In genomic region chr1:18091660-18092446, GRCh38 we compare ENCODE assay signal across 14 cellular contexts. TPM values are rescaled to one million over a fixed set of nuclear protein-coding genes. Genes with fewer than 3 reads are reported as not detected.
DNase-seq lines count a peak whose midpoint lies in the region; ATAC-seq, FAIRE-seq and TF ChIP-seq lines count a peak whose summit lies in the region.
"Had no signal": no experiment of that assay in that cellular context is flagged by ENCODE, and none has a peak within 500 bp of the region (broad histone marks: within the 10 kb centered on the region; RNA-seq: fewer than 3 reads in every experiment).

No MANE protein-coding gene starts in this region.

- intact Hi-C loops in CD14-positive monocyte (cut with micrococcal nuclease) = no loop called here

- peaks cover 18% of the 10 kb centered on the region for H3K36me3 Mint-ChIP-seq in GM23338 (ENCODE audit: low read depth)
- H3K36me3 Mint-ChIP-seq in CD14-positive monocyte = no peaks in the 10 kb centered on the region

- no peaks in the 10 kb centered on the region for H3K79me2 ChIP-seq in GM23338 (replicated peaks; ENCODE audit: insufficient read depth)

- peaks cover 26% of the 10 kb centered on the region for H3K9me3 Mint-ChIP-seq in GM23338
- H3K9me3 Mint-ChIP-seq in CD14-positive monocyte = peaks cover 0 to 6% (median 0%) of the 10 kb centered on the region in 7 donors

- peak overlapping the region; percentile 51; the same call in 1 of the 2 replicates for H3K4me2 ChIP-seq in GM23338
- H3K4me2 ChIP-seq: SK-N-SH had no signal

- H3K27me3 Mint-ChIP-seq in GM23338 (ENCODE audit: insufficient read depth, low read depth, poor library complexity) = peaks cover 12% of the 10 kb centered on the region
- peaks cover 6 to 26% (median 15%) of the 10 kb centered on the region in 3 donors for H3K27me3 Mint-ChIP-seq in CD14-positive monocyte (ENCODE audit: low read depth in 3 of 3)

- FAIRE-seq in GM12891 (lab: Jason Lieb, UNC) = no peak
- FAIRE-seq: GM18507 had no signal

- H3F3A ChIP-seq in GM23338 (replicated peaks; ENCODE audit: low read depth) = no peaks in the 10 kb centered on the region

- H3K4me1 Mint-ChIP-seq in GM23338 = peaks cover 34% of the 10 kb centered on the region
- H3K4me1 Mint-ChIP-seq in CD14-positive monocyte = no peaks in the 10 kb centered on the region

- no peaks in the 10 kb centered on the region for H3K27me3 ChIP-seq in GM23338 (ENCODE audit: insufficient read depth)

- 0 out of 2 replicates have a peak overlapping the region, but pooled peaks have one; percentile 23 for H2AFZ ChIP-seq in GM23338

- no peaks in the 10 kb centered on the region for H3K9me2 ChIP-seq in GM23338 (ENCODE audit: insufficient read depth)
- H3K9me2 ChIP-seq: SK-N-SH had no signal

- TF ChIP-seq POLR2A in GM12891 (IDR thresholded peaks at IDR 0.05; ENCODE audit: low read depth, low read length) = no peak

- peaks cover 34% of the 10 kb centered on the region for H3K4me1 ChIP-seq in GM23338 (ENCODE audit: insufficient read depth)

- H3K4me3 ChIP-seq in GM23338 (no peak overlapping the region), foreskin fibroblast (ENCODE audit: low read depth in 1 of 2, low read length in 2 of 2) (no peak overlapping the region)

- H3K36me3 ChIP-seq in GM23338 (ENCODE audit: insufficient read depth) = no peaks in the 10 kb centered on the region

- no peak overlapping the region for H3K27ac ChIP-seq in GM23338 (ENCODE audit: low read depth)

- H3K4me3 Mint-ChIP-seq in GM23338 (no peak overlapping the region; the same call in 2 of the 3 replicates), CD14-positive monocyte (no peak overlapping the region)

- TF ChIP-seq CTCF in GM23338 (conservative IDR thresholded peaks at IDR 0.05; ENCODE audit: low read depth in 2 of 2) = no peak
- TF ChIP-seq CTCF in foreskin fibroblast (IDR thresholded peaks at IDR 0.05; ENCODE audit: low read depth, low read length) = no peak
- no peak for TF ChIP-seq CTCF in CD14-positive monocyte (IDR thresholded peaks at IDR 0.05)

- DNase-seq in GM23338 (ENCODE audit: low spot score) (no peak), RPMI7951 (ENCODE audit: low read depth) (peak; percentile 74), foreskin fibroblast (peak; percentile 45 to 67), stromal cell of bone marrow (ENCODE audit: low read depth) (peak; percentile 73), CD14-positive monocyte (ENCODE audit: low spot score) (no peak), GM12891 (ENCODE audit: insufficient read length, low spot score) (no peak), NCI-H1436 treated with DMSO at 0.1 percent for 48 hours (lab: John Stamatoyannopoulos, UW) (no peak)
- DNase-seq: activated CD4-positive, alpha-beta T cell treated with anti-CD3 and anti-CD28 coated beads for 1 hour; central memory CD4-positive, alpha-beta T cell; NCI-H526 treated with DMSO at 0.1 percent for 48 hours; nucleus accumbens; SK-N-SH; stimulated activated naive CD4-positive, alpha-beta T cell had no signal

- H4K20me1 ChIP-seq in GM23338 (replicated peaks; ENCODE audit: insufficient read depth) = no peaks in the 10 kb centered on the region

- no peak overlapping the region for H3K27ac Mint-ChIP-seq in GM23338
- no peak overlapping the region for H3K27ac Mint-ChIP-seq in CD14-positive monocyte

- ATAC-seq in GM23338 = no peak

TF ChIP-seq in GM23338, 12 proteins besides CTCF, POLR2A, EP300 and RAD21:
- TF ChIP-seq, protein P1, sequence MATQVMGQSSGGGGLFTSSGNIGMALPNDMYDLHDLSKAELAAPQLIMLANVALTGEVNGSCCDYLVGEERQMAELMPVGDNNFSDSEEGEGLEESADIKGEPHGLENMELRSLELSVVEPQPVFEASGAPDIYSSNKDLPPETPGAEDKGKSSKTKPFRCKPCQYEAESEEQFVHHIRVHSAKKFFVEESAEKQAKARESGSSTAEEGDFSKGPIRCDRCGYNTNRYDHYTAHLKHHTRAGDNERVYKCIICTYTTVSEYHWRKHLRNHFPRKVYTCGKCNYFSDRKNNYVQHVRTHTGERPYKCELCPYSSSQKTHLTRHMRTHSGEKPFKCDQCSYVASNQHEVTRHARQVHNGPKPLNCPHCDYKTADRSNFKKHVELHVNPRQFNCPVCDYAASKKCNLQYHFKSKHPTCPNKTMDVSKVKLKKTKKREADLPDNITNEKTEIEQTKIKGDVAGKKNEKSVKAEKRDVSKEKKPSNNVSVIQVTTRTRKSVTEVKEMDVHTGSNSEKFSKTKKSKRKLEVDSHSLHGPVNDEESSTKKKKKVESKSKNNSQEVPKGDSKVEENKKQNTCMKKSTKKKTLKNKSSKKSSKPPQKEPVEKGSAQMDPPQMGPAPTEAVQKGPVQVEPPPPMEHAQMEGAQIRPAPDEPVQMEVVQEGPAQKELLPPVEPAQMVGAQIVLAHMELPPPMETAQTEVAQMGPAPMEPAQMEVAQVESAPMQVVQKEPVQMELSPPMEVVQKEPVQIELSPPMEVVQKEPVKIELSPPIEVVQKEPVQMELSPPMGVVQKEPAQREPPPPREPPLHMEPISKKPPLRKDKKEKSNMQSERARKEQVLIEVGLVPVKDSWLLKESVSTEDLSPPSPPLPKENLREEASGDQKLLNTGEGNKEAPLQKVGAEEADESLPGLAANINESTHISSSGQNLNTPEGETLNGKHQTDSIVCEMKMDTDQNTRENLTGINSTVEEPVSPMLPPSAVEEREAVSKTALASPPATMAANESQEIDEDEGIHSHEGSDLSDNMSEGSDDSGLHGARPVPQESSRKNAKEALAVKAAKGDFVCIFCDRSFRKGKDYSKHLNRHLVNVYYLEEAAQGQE (IDR thresholded peaks at IDR 0.05; ENCODE audit: unreplicated experiment) = no peak
- TF ChIP-seq ETS1 (IDR thresholded peaks at IDR 0.05) = no peak

TF ChIP-seq in GM12891, 5 proteins besides CTCF, POLR2A, EP300 and RAD21:
- no peak for TF ChIP-seq SPI1 (IDR thresholded peaks at IDR 0.05; ENCODE audit: low read depth, low read length)
- no peak for TF ChIP-seq POLR2AphosphoS5 (IDR thresholded peaks at IDR 0.05; ENCODE audit: low read depth, low read length)
- no peak for TF ChIP-seq POU2F2 (IDR thresholded peaks at IDR 0.05; ENCODE audit: low read depth, low read length)
- TF ChIP-seq PAX5 (IDR thresholded peaks at IDR 0.05; ENCODE audit: insufficient read depth, low read length, severe bottlenecking) = no peak
- no peak for TF ChIP-seq TAF1 (IDR thresholded peaks at IDR 0.05; ENCODE audit: low read depth, low read length)

RNA-seq across cellular contexts. Expression of gene IGSF21, which starts 15.7 kb away (rescaled TPM):
- total RNA-seq in GM23338 (2014; rRNA removed; shearing (Covaris generic)) = 15.6 and 17.9 TPM in 2 replicates
- polyA plus RNA-seq in GM23338 (2016; fragmentation: Nextera tagmentation; extraction: Ambion mirVana) = 14.5 and 15.7 TPM in 2 replicates
- total RNA-seq in RPMI7951 (2014; rRNA removed; shearing (Covaris generic)) = not detected in 2 replicates
- polyA plus RNA-seq in CD14-positive monocyte = not detected
- not detected for polyA plus RNA-seq in GM12891 (2012; ENCODE audit: low read depth, missing spikeins)
- polyA plus RNA-seq: SK-N-SH had no signal

Comparison
In these comparisons a context has a peak if more than half of its experiments do, and no peak if none do; other contexts are left out.
1. DNase-seq: peak in RPMI7951 (single experiment), foreskin fibroblast (2 of 2) and stromal cell of bone marrow (single experiment); none in GM23338 (single experiment), CD14-positive monocyte (single experiment), GM12891 (single experiment) and NCI-H1436 treated with DMSO at 0.1 percent for 48 hours (single experiment).
2. RNA of gene IGSF21, which starts 15.7 kb away (total RNA-seq): 15.6 to 17.9 TPM in GM23338; not detected in RPMI7951; every median in the first group is over 10 times any median in the second.